ENCODE assay signal across 8 cellular contexts in genomic region chr4:151887151-151887815, GRCh38.
DNase-seq lines count a peak whose midpoint lies in the region; ATAC-seq and TF ChIP-seq lines count a peak whose summit lies in the region.

No MANE protein-coding gene starts in this region.

- H3K36me3 Mint-ChIP-seq in CD4-positive, alpha-beta T cell (ENCODE audit: low read depth) = no peaks in the 10 kb centered on the region

- peak; percentile 43 for DNase-seq in AG20443 (ENCODE audit: low spot score)
- DNase-seq in adipocyte (ENCODE audit: low read depth) = peak; percentile 47
- no peak for DNase-seq in prostate gland (ENCODE audit: low spot score)
- no peak for DNase-seq in SHP77 (lab: John Stamatoyannopoulos, UW)
- no peak for DNase-seq in CD4-positive, alpha-beta T cell
- no peak for DNase-seq in posterior vena cava (ENCODE audit: low spot score)

- POLR2A ChIA-PET in CD4-positive, alpha-beta T cell (lab: Charles Lee) = no interaction called here

- H3K27me3 ChIP-seq in adipocyte (replicated peaks; ENCODE audit: control insufficient read depth, insufficient read depth, low read length) (peaks cover 12% of the 10 kb centered on the region), prostate gland (replicated peaks; ENCODE audit: insufficient read depth) (no peaks in the 10 kb centered on the region)
- no peaks in the 10 kb centered on the region for H3K27me3 ChIP-seq in CD4-positive, alpha-beta T cell (ENCODE audit: control insufficient read depth, insufficient read depth, low read length)

- H3K36me3 ChIP-seq in adipocyte (ENCODE audit: control insufficient read depth, insufficient read depth, low read length, severe bottlenecking) = no peaks in the 10 kb centered on the region
- no peaks in the 10 kb centered on the region for H3K36me3 ChIP-seq in prostate gland

- ATAC-seq in GM19351 (IDR thresholded peaks at IDR 0.05; ENCODE audit: unreplicated experiment) = peak; percentile 75
- ATAC-seq in HG03139 (IDR thresholded peaks at IDR 0.05; ENCODE audit: unreplicated experiment) = peak; percentile 70
- no peak for ATAC-seq in CD4-positive, alpha-beta T cell (ENCODE audit: poor library complexity)

- no peak overlapping the region for H3K27ac ChIP-seq in prostate gland
- H3K27ac ChIP-seq in CD4-positive, alpha-beta T cell (ENCODE audit: low read depth, low read length) = no peak overlapping the region

- H3K9me3 ChIP-seq in adipocyte (ENCODE audit: control insufficient read depth, low read length) = peaks cover 3% of the 10 kb centered on the region
- H3K9me3 ChIP-seq in prostate gland = no peaks in the 10 kb centered on the region
- H3K9me3 ChIP-seq in CD4-positive, alpha-beta T cell (ENCODE audit: control insufficient read depth, low read length) = no peaks in the 10 kb centered on the region

- TF ChIP-seq CTCF in prostate gland (IDR thresholded peaks at IDR 0.05) = no peak
- no peak for TF ChIP-seq CTCF in CD4-positive, alpha-beta T cell (IDR thresholded peaks at IDR 0.05)

- intact Hi-C loops in prostate gland (cut with DNase I) (no loop called here), posterior vena cava (cut with DNase I) (no loop called here)
- intact Hi-C loops in CD4-positive, alpha-beta T cell (cut with DNase I, micrococcal nuclease) = no loop called here

- WGBS in prostate gland = 80% methylated on average over 9 of the region's 9 CpGs

- no peaks in the 10 kb centered on the region for H3K9me3 Mint-ChIP-seq in CD4-positive, alpha-beta T cell

- H3K4me1 ChIP-seq in adipocyte (ENCODE audit: control insufficient read depth, insufficient read depth, low read length) (no peaks in the 10 kb centered on the region), prostate gland (replicated peaks) (no peaks in the 10 kb centered on the region)

- no peak overlapping the region for H3K9ac ChIP-seq in adipocyte (ENCODE audit: low read length)

- CTCF ChIA-PET in CD4-positive, alpha-beta T cell (lab: Charles Lee) = no interaction called here

- H3K27ac Mint-ChIP-seq in CD4-positive, alpha-beta T cell = no peak overlapping the region

- H3K4me1 Mint-ChIP-seq in CD4-positive, alpha-beta T cell (ENCODE audit: low read depth) = peaks cover 19% of the 10 kb centered on the region

- no peak for TF ChIP-seq POLR2A in prostate gland (IDR thresholded peaks at IDR 0.05)

- H3K4me3 Mint-ChIP-seq in CD4-positive, alpha-beta T cell = no peak overlapping the region

- no peak overlapping the region for H3K4me3 ChIP-seq in adipocyte (ENCODE audit: low read length)
- no peak overlapping the region for H3K4me3 ChIP-seq in prostate gland

- H3K27me3 Mint-ChIP-seq in CD4-positive, alpha-beta T cell = no peaks in the 10 kb centered on the region

Comparison
In these comparisons a context has a peak if more than half of its experiments do, and no peak if none do; other contexts are left out.
1. DNase-seq: peak in AG20443 (single experiment) and adipocyte (single experiment); none in prostate gland (single experiment), SHP77 (0 of 2), CD4-positive, alpha-beta T cell (0 of 10) and posterior vena cava (single experiment).